In the genomic region with DNA sequence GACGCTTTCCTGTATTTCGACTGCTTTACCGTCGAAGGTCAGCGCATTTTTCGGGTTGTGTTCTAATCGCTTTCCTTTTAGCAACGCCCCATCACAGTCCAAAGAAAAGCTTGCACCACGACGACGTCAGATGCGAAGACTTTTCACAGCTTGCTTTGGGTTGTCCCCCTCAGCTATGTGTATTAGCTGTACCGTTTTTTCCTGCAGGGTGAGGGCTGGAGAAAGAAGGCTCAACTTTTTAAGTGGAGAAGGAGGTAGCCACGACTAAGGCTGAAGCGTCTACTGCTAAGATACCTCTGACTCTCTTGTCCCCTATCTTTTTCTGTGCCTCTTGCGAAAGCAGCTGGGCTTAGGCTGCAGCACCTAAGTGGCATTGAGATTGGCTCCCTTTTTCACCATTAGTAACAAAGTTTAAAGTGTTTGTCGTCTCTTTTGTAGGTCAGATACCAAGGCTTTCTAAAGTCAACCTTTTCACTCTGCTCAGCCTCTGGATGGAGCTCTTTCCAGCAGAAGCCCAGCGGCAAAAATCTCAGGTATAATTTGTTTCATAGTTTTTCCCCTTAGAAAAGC, we compare ENCODE assay signal across 8 cellular contexts. TPM values are rescaled to one million over a fixed set of nuclear protein-coding genes. Genes with fewer than 3 reads are reported as not detected.
DNase-seq lines count a peak whose midpoint lies in the region; ATAC-seq and TF ChIP-seq lines count a peak whose summit lies in the region.

No MANE protein-coding gene starts in this region.

- intact Hi-C loops in testis (cut with DNase I; ENCODE audit: low total_unique reads) = no loop called here

- no peaks in the 10 kb centered on the region for H3F3A ChIP-seq in OCI-LY1 (ENCODE audit: insufficient read depth, low read length)

- H3K9ac ChIP-seq in DND-41 (ENCODE audit: low read depth, low read length) (peak overlapping the region; percentile 64), OCI-LY1 (ENCODE audit: low read length) (peak overlapping the region; percentile 81), liver (ENCODE audit: low read depth in 1 of 2, low read length in 2 of 2) (peak overlapping the region; percentile 84 to 95)

- H3K27me3 ChIP-seq in DND-41 (ENCODE audit: insufficient read depth, low read length, poor library complexity) (no peaks in the 10 kb centered on the region), OCI-LY1 (ENCODE audit: insufficient read depth, low read length) (no peaks in the 10 kb centered on the region), liver (ENCODE audit: control insufficient read depth in 4 of 4, insufficient read depth in 4 of 4, low read length in 3 of 4) (no peaks in the 10 kb centered on the region), testis (no peaks in the 10 kb centered on the region)

- DNase-seq in DND-41 (no peak), cerebellar cortex (ENCODE audit: low spot score) (peak; percentile 50), testis (no peak)

- no peak for TF ChIP-seq POLR2A in testis (IDR thresholded peaks at IDR 0.05)

- H3K4me1 ChIP-seq in DND-41 (ENCODE audit: insufficient read depth, low read length) = peaks cover 64% of the 10 kb centered on the region
- H3K4me1 ChIP-seq in OCI-LY1 (ENCODE audit: insufficient read depth, low read length, severe bottlenecking) = peaks cover 18% of the 10 kb centered on the region
- H3K4me1 ChIP-seq in liver (ENCODE audit: control insufficient read depth in 4 of 4, insufficient read depth in 4 of 4, low read length in 3 of 4) = peaks cover 4 to 20% (median 10%) of the 10 kb centered on the region in 4 donors
- H3K4me1 ChIP-seq in testis = peaks cover 3% of the 10 kb centered on the region

- H3K4me2 ChIP-seq in DND-41 (ENCODE audit: insufficient read depth, low read length) = peak overlapping the region; percentile 85
- H3K4me2 ChIP-seq in OCI-LY1 (ENCODE audit: low read length) = peak overlapping the region; percentile 86

- peaks cover 10% of the 10 kb centered on the region for H3K36me3 ChIP-seq in DND-41 (ENCODE audit: insufficient read depth, low read length)
- peaks cover 6% of the 10 kb centered on the region; the same call in 1 of the 2 replicates for H3K36me3 ChIP-seq in OCI-LY1 (ENCODE audit: insufficient read depth, low read length)
- H3K36me3 ChIP-seq in liver (ENCODE audit: control insufficient read depth in 4 of 4, insufficient read depth in 3 of 4, low read depth in 1 of 4, low read length in 3 of 4) = peaks cover 0 to 3% (median 2%) of the 10 kb centered on the region in 4 donors
- no peaks in the 10 kb centered on the region for H3K36me3 ChIP-seq in testis (ENCODE audit: low read depth, missing control alignments)

- no peaks in the 10 kb centered on the region for H4K20me1 ChIP-seq in DND-41 (ENCODE audit: insufficient read depth, low read length)
- no peaks in the 10 kb centered on the region for H4K20me1 ChIP-seq in OCI-LY1 (ENCODE audit: insufficient read depth, low read length)

- H3K79me2 ChIP-seq in DND-41 (ENCODE audit: insufficient read depth, low read length) = peaks cover 65% of the 10 kb centered on the region
- H3K79me2 ChIP-seq in OCI-LY1 (ENCODE audit: insufficient read depth, low read length) = no peaks in the 10 kb centered on the region

- H2AFZ ChIP-seq in DND-41 (ENCODE audit: low read depth, low read length) (peak overlapping the region; percentile 93), OCI-LY1 (ENCODE audit: low read length) (no peak overlapping the region)

- ATAC-seq in DND-41 (ENCODE audit: insufficient read depth, low read depth) = peak; percentile 50
- ATAC-seq in GM21619 (IDR thresholded peaks at IDR 0.05; ENCODE audit: unreplicated experiment) = peak; percentile 8
- no peak for ATAC-seq in HG02588 (IDR thresholded peaks at IDR 0.05; ENCODE audit: unreplicated experiment)
- ATAC-seq in HG03439 (IDR thresholded peaks at IDR 0.05; ENCODE audit: unreplicated experiment) = no peak

- H3K27ac ChIP-seq in DND-41 (ENCODE audit: low read length) (peak overlapping the region; percentile 84), OCI-LY1 (ENCODE audit: low read depth, low read length, poor library complexity, severe bottlenecking) (peak overlapping the region; percentile 16), liver (ENCODE audit: low read depth in 1 of 2, low read length in 2 of 2) (peak overlapping the region; percentile 81 to 83), testis (peak overlapping the region; percentile 82 to 93)

- peak; percentile 20 to 31 for TF ChIP-seq RAD21 in liver (IDR thresholded peaks at IDR 0.05)

- WGBS in liver = 1% methylated on average over 18 of the region's 18 CpGs
- 2% methylated on average over 18 of the region's 18 CpGs for WGBS in testis, 2 donors

- H3K9me3 ChIP-seq in DND-41 (ENCODE audit: insufficient read depth, low read length, severe bottlenecking) (no peaks in the 10 kb centered on the region), OCI-LY1 (ENCODE audit: low read length) (no peaks in the 10 kb centered on the region), liver (ENCODE audit: control insufficient read depth in 4 of 4, low read length in 3 of 4) (no peaks in the 10 kb centered on the region), testis (no peaks in the 10 kb centered on the region)

- peak; percentile 50 for TF ChIP-seq CTCF in DND-41 (IDR thresholded peaks at IDR 0.05; ENCODE audit: borderline replicate concordance, extremely low read depth, low read length, poor library complexity, severe bottlenecking)
- TF ChIP-seq CTCF in OCI-LY1 (IDR thresholded peaks at IDR 0.05; ENCODE audit: low read length) = peak; percentile 25; the same call in 1 of the 2 replicates
- TF ChIP-seq CTCF in liver (IDR thresholded peaks at IDR 0.05; ENCODE audit: low read depth, low read length, missing input control) = no peak
- no peak for TF ChIP-seq CTCF in testis (IDR thresholded peaks at IDR 0.05)

- no peaks in the 10 kb centered on the region for H3K9me2 ChIP-seq in OCI-LY1 (ENCODE audit: low read depth, low read length)

- H3K4me3 ChIP-seq in DND-41 (ENCODE audit: low read depth in 1 of 2, low read length in 2 of 2) = peak overlapping the region; percentile 63 to 80
- peak overlapping the region; percentile 84 for H3K4me3 ChIP-seq in OCI-LY1 (ENCODE audit: low read depth, low read length, poor library complexity, severe bottlenecking)
- H3K4me3 ChIP-seq in liver (ENCODE audit: low read depth in 1 of 3, low read length in 3 of 3) = peak overlapping the region; percentile 68 to 75 (median 71)
- H3K4me3 ChIP-seq in testis = peak overlapping the region; percentile 72 to 96

TF ChIP-seq in liver, 16 proteins besides CTCF, POLR2A, EP300 and RAD21:
- TF ChIP-seq, protein P1, sequence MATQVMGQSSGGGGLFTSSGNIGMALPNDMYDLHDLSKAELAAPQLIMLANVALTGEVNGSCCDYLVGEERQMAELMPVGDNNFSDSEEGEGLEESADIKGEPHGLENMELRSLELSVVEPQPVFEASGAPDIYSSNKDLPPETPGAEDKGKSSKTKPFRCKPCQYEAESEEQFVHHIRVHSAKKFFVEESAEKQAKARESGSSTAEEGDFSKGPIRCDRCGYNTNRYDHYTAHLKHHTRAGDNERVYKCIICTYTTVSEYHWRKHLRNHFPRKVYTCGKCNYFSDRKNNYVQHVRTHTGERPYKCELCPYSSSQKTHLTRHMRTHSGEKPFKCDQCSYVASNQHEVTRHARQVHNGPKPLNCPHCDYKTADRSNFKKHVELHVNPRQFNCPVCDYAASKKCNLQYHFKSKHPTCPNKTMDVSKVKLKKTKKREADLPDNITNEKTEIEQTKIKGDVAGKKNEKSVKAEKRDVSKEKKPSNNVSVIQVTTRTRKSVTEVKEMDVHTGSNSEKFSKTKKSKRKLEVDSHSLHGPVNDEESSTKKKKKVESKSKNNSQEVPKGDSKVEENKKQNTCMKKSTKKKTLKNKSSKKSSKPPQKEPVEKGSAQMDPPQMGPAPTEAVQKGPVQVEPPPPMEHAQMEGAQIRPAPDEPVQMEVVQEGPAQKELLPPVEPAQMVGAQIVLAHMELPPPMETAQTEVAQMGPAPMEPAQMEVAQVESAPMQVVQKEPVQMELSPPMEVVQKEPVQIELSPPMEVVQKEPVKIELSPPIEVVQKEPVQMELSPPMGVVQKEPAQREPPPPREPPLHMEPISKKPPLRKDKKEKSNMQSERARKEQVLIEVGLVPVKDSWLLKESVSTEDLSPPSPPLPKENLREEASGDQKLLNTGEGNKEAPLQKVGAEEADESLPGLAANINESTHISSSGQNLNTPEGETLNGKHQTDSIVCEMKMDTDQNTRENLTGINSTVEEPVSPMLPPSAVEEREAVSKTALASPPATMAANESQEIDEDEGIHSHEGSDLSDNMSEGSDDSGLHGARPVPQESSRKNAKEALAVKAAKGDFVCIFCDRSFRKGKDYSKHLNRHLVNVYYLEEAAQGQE (IDR thresholded peaks at IDR 0.05) = no peak
- TF ChIP-seq NR2F2 (IDR thresholded peaks at IDR 0.05) (no peak), FOXA1 (IDR thresholded peaks at IDR 0.05) (no peak), SP1 (IDR thresholded peaks at IDR 0.05) (no peak), HNF4A (conservative IDR thresholded peaks at IDR 0.05) (peak in 1 of 2 donors; percentile 30)
- TF ChIP-seq, protein P2, sequence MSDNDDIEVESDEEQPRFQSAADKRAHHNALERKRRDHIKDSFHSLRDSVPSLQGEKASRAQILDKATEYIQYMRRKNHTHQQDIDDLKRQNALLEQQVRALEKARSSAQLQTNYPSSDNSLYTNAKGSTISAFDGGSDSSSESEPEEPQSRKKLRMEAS (IDR thresholded peaks at IDR 0.05) = no peak

RNA-seq across cellular contexts. Expression of a gene that starts 0.8 kb away (rescaled TPM):
- total RNA-seq in liver = 1 to 10 TPM; 3.2 to 5.9 TPM
- polyA plus RNA-seq in liver = 1 to 10 TPM; 3.0 to 6.1 TPM
- total RNA-seq in testis = 10 to 100 TPM; 18.5 to 33.2 TPM
- 32.5 TPM for polyA plus RNA-seq in testis (ENCODE audit: insufficient read depth, low read depth, low replicate concordance)

RNA-seq across cellular contexts. Expression of a gene that starts 28.4 kb away (rescaled TPM):
- under 1 TPM in 1 of 2 donors, not detected in 1; 0.09 TPM for total RNA-seq in liver
- not detected for polyA plus RNA-seq in liver
- total RNA-seq in testis = 1 to 10 TPM in 1 of 2 donors, not detected in 1; 2.0 TPM
- not detected for polyA plus RNA-seq in testis (ENCODE audit: insufficient read depth, low read depth, low replicate concordance)

Comparison
In these comparisons a context has a peak if more than half of its experiments do, and no peak if none do; other contexts are left out.
1. ATAC-seq: peak in DND-41 (single experiment) and GM21619 (single experiment); none in HG02588 (single experiment) and HG03439 (single experiment).
2. H3K27ac ChIP-seq: peak in every context shown above with its lines; median percentile 88 in testis; 84 in DND-41; 82 in liver; 16 in OCI-LY1.
3. CTCF ChIP-seq: peak in DND-41 (single experiment) and OCI-LY1 (single experiment); none in liver (single experiment) and testis (0 of 3).
4. Peak in every context shown above with its lines, with median percentiles within 50 percentile points of each other: H3K4me3 ChIP-seq and H3K9ac ChIP-seq.